8 cellular contexts compared by ENCODE assay signal in the genomic region with DNA sequence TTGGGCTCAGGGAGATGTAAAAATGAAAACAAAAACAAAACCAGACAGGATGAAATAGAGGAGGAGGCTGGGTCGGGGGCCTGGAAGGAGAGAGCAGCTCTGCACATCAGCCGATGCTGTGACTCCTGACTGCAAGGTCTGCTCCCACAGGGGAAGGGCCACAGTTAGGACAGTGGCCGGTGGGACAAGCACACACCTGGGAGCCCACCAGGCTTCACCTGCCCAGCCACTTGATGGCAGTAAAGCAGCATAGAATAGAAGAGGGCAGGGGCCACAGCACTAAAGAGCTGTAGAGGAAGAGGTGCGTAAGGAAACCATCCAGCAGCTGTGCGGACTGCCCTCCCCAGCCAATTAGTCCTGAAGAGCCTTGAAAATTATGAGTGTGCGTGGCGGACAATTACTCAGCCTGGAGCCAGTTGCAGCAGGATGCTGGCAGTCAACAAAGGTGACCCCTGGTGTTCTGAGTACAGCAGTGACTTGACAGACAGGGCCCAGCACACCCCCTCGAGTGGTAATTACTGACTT. TPM values are rescaled to one million over a fixed set of nuclear protein-coding genes. Genes with fewer than 3 reads are reported as not detected.
A peak's percentile ranks its signal among the peaks of the same experiment; 100 is the strongest.
DNase-seq lines count a peak whose midpoint lies in the region; ATAC-seq and TF ChIP-seq lines count a peak whose summit lies in the region.

No MANE protein-coding gene starts in this region.

- ATAC-seq in lower lobe of right lung (no peak), GM19351 (IDR thresholded peaks at IDR 0.05; ENCODE audit: unreplicated experiment) (no peak), GM18870 (IDR thresholded peaks at IDR 0.05; ENCODE audit: unreplicated experiment) (no peak)

- H3K36me3 Mint-ChIP-seq in activated naive CD8-positive, alpha-beta T cell treated with anti-CD3 and anti-CD28 coated beads for 36 hours: no peaks in the 10 kb centered on the region

- H3K27ac ChIP-seq in lower lobe of right lung: no peak overlapping the region

- no peaks in the 10 kb centered on the region for H3K36me3 ChIP-seq in lower lobe of right lung

- no peak for TF ChIP-seq CTCF in lower lobe of right lung (IDR thresholded peaks at IDR 0.05)

- H3K9me3 ChIP-seq in lower lobe of right lung: no peaks in the 10 kb centered on the region

- H3K4me1 Mint-ChIP-seq in activated naive CD8-positive, alpha-beta T cell treated with anti-CD3 and anti-CD28 coated beads for 36 hours: no peaks in the 10 kb centered on the region

- H3K27ac Mint-ChIP-seq in activated naive CD8-positive, alpha-beta T cell treated with anti-CD3 and anti-CD28 coated beads for 36 hours: no peak overlapping the region

- peaks cover 9% of the 10 kb centered on the region for H3K4me1 ChIP-seq in lower lobe of right lung

- DNase-seq in DMS53 treated with DMSO at 0.1 percent for 48 hours (lab: John Stamatoyannopoulos, UW; ENCODE audit: unreplicated experiment) (peak; percentile 4), MV-4-11 (lab: John Stamatoyannopoulos, UW) (peak; percentile 39), lower lobe of right lung (peak; percentile 15), DMS114 treated with DMSO at 0.1 percent for 48 hours (lab: John Stamatoyannopoulos, UW; ENCODE audit: unreplicated experiment) (no peak)
- DNase-seq in activated CD8-positive, alpha-beta memory T cell treated with anti-CD3 and anti-CD28 coated beads, Interleukin-2, amount 50 U/mL, for 48 hours: peak; percentile 35
- no peak for DNase-seq in activated naive CD8-positive, alpha-beta T cell treated with anti-CD3 and anti-CD28 coated beads for 36 hours

- intact Hi-C loops in lower lobe of right lung (cut with DNase I): no loop called here

- no peaks in the 10 kb centered on the region for H3K9me3 Mint-ChIP-seq in activated naive CD8-positive, alpha-beta T cell treated with anti-CD3 and anti-CD28 coated beads for 36 hours

- H3K4me3 ChIP-seq in lower lobe of right lung: no peak overlapping the region

- H3K4me3 Mint-ChIP-seq in activated naive CD8-positive, alpha-beta T cell treated with anti-CD3 and anti-CD28 coated beads for 36 hours: no peak overlapping the region

- H3K27me3 ChIP-seq in lower lobe of right lung (ENCODE audit: low read depth): no peaks in the 10 kb centered on the region

- no peaks in the 10 kb centered on the region for H3K27me3 Mint-ChIP-seq in activated naive CD8-positive, alpha-beta T cell treated with anti-CD3 and anti-CD28 coated beads for 36 hours

RNA-seq across cellular contexts. Expression of a gene that starts 29.8 kb away (rescaled TPM):
- total RNA-seq in lower lobe of right lung: 59.7 TPM
- total RNA-seq in activated naive CD8-positive, alpha-beta T cell treated with anti-CD3 and anti-CD28 coated beads for 36 hours: 1 to 10 TPM; 1.3 TPM

RNA-seq across cellular contexts. Expression of a gene that starts 37.5 kb away (rescaled TPM):
- 1.0 TPM for total RNA-seq in lower lobe of right lung
- under 1 TPM; 0.41 to 0.42 TPM for total RNA-seq in activated naive CD8-positive, alpha-beta T cell treated with anti-CD3 and anti-CD28 coated beads for 36 hours

RNA-seq across cellular contexts. Expression of a gene that starts 51.3 kb away (rescaled TPM):
- total RNA-seq in lower lobe of right lung: not detected
- not detected for total RNA-seq in activated naive CD8-positive, alpha-beta T cell treated with anti-CD3 and anti-CD28 coated beads for 36 hours

RNA-seq across cellular contexts. Expression of a gene that starts 54.0 kb away (rescaled TPM):
- 0.41 TPM for total RNA-seq in lower lobe of right lung
- total RNA-seq in activated naive CD8-positive, alpha-beta T cell treated with anti-CD3 and anti-CD28 coated beads for 36 hours: not detected

Comparison
In these comparisons a context has a peak if more than half of its experiments do, and no peak if none do; other contexts are left out.
1. DNase-seq: peak in DMS53 treated with DMSO at 0.1 percent for 48 hours (single experiment), MV-4-11 (single experiment), activated CD8-positive, alpha-beta memory T cell treated with anti-CD3 and anti-CD28 coated beads, Interleukin-2, amount 50 U/mL, for 48 hours (single experiment) and lower lobe of right lung (single experiment); none in DMS114 treated with DMSO at 0.1 percent for 48 hours (single experiment) and activated naive CD8-positive, alpha-beta T cell treated with anti-CD3 and anti-CD28 coated beads for 36 hours (single experiment).
2. RNA of a gene that starts 29.8 kb away (total RNA-seq): 59.7 TPM in lower lobe of right lung (single experiment); 1.3 TPM in activated naive CD8-positive, alpha-beta T cell treated with anti-CD3 and anti-CD28 coated beads for 36 hours; every median in the first group is over 10 times any median in the second.